1 cellular context compared by ENCODE assay signal in the genomic region with DNA sequence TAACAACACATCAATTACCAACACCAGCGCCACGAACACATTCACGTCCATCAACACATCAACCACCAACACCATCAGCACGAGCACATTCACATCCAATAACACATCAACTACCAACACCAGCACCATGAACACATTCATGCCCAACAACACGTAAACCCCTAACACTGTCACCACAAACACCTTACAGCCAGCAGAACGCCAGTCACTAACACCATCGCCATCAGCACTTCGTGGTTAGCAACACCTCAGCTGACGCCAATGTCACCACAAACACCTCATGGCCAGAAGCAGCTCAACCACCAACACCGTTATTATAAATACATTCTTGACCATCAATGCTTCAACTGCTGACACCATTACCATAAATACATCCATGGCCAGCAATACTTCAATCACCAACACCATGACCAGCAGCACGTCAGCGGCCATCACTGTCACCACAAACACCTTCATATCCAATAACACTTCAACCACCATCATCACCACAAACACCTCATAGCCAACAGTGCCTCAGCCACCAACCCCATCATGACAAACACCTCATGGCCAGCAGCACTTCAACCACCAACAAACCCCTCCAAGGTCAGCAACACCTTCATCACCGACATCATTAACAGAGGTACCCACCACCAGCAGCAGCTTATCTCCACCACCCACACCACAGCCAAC.
TF ChIP-seq lines count a peak whose summit lies in the region.

No MANE protein-coding gene starts in this region.

TF ChIP-seq in H1, 55 proteins besides CTCF, POLR2A, EP300 and RAD21:
- no peak for TF ChIP-seq EZH2 (IDR thresholded peaks at IDR 0.05; ENCODE audit: low read depth, low read length, severe bottlenecking)
- TF ChIP-seq POU5F1 (IDR thresholded peaks at IDR 0.05; ENCODE audit: low read depth, low read length) = no peak
- no peak for TF ChIP-seq CBX5 (IDR thresholded peaks at IDR 0.05; ENCODE audit: low read depth, low read length)
- no peak for TF ChIP-seq RFX5 (IDR thresholded peaks at IDR 0.05; ENCODE audit: borderline replicate concordance, low read depth, low read length)
- no peak for TF ChIP-seq CEBPB (IDR thresholded peaks at IDR 0.05; ENCODE audit: low read depth, low read length)
- TF ChIP-seq TAF1 (IDR thresholded peaks at IDR 0.05; ENCODE audit: low read depth, low read length) = no peak
- no peak for TF ChIP-seq CTBP2 (IDR thresholded peaks at IDR 0.05; ENCODE audit: borderline replicate concordance, insufficient read depth, insufficient read length, low read length)
- TF ChIP-seq YY1 (IDR thresholded peaks at IDR 0.05; ENCODE audit: low read depth, low read length) = no peak
- TF ChIP-seq, protein P1, sequence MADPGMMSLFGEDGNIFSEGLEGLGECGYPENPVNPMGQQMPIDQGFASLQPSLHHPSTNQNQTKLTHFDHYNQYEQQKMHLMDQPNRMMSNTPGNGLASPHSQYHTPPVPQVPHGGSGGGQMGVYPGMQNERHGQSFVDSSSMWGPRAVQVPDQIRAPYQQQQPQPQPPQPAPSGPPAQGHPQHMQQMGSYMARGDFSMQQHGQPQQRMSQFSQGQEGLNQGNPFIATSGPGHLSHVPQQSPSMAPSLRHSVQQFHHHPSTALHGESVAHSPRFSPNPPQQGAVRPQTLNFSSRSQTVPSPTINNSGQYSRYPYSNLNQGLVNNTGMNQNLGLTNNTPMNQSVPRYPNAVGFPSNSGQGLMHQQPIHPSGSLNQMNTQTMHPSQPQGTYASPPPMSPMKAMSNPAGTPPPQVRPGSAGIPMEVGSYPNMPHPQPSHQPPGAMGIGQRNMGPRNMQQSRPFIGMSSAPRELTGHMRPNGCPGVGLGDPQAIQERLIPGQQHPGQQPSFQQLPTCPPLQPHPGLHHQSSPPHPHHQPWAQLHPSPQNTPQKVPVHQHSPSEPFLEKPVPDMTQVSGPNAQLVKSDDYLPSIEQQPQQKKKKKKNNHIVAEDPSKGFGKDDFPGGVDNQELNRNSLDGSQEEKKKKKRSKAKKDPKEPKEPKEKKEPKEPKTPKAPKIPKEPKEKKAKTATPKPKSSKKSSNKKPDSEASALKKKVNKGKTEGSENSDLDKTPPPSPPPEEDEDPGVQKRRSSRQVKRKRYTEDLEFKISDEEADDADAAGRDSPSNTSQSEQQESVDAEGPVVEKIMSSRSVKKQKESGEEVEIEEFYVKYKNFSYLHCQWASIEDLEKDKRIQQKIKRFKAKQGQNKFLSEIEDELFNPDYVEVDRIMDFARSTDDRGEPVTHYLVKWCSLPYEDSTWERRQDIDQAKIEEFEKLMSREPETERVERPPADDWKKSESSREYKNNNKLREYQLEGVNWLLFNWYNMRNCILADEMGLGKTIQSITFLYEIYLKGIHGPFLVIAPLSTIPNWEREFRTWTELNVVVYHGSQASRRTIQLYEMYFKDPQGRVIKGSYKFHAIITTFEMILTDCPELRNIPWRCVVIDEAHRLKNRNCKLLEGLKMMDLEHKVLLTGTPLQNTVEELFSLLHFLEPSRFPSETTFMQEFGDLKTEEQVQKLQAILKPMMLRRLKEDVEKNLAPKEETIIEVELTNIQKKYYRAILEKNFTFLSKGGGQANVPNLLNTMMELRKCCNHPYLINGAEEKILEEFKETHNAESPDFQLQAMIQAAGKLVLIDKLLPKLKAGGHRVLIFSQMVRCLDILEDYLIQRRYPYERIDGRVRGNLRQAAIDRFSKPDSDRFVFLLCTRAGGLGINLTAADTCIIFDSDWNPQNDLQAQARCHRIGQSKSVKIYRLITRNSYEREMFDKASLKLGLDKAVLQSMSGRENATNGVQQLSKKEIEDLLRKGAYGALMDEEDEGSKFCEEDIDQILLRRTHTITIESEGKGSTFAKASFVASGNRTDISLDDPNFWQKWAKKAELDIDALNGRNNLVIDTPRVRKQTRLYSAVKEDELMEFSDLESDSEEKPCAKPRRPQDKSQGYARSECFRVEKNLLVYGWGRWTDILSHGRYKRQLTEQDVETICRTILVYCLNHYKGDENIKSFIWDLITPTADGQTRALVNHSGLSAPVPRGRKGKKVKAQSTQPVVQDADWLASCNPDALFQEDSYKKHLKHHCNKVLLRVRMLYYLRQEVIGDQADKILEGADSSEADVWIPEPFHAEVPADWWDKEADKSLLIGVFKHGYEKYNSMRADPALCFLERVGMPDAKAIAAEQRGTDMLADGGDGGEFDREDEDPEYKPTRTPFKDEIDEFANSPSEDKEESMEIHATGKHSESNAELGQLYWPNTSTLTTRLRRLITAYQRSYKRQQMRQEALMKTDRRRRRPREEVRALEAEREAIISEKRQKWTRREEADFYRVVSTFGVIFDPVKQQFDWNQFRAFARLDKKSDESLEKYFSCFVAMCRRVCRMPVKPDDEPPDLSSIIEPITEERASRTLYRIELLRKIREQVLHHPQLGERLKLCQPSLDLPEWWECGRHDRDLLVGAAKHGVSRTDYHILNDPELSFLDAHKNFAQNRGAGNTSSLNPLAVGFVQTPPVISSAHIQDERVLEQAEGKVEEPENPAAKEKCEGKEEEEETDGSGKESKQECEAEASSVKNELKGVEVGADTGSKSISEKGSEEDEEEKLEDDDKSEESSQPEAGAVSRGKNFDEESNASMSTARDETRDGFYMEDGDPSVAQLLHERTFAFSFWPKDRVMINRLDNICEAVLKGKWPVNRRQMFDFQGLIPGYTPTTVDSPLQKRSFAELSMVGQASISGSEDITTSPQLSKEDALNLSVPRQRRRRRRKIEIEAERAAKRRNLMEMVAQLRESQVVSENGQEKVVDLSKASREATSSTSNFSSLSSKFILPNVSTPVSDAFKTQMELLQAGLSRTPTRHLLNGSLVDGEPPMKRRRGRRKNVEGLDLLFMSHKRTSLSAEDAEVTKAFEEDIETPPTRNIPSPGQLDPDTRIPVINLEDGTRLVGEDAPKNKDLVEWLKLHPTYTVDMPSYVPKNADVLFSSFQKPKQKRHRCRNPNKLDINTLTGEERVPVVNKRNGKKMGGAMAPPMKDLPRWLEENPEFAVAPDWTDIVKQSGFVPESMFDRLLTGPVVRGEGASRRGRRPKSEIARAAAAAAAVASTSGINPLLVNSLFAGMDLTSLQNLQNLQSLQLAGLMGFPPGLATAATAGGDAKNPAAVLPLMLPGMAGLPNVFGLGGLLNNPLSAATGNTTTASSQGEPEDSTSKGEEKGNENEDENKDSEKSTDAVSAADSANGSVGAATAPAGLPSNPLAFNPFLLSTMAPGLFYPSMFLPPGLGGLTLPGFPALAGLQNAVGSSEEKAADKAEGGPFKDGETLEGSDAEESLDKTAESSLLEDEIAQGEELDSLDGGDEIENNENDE (IDR thresholded peaks at IDR 0.05; ENCODE audit: insufficient replicate concordance, low read length) = no peak
- TF ChIP-seq GTF2F1 (IDR thresholded peaks at IDR 0.05; ENCODE audit: borderline replicate concordance, low read depth, low read length) = no peak
- no peak for TF ChIP-seq TAF7 (optimal IDR thresholded peaks at IDR 0.05; ENCODE audit: borderline replicate concordance, low read depth, low read length)
- TF ChIP-seq SIN3A (conservative IDR thresholded peaks at IDR 0.05 in 1 of 2, IDR thresholded peaks at IDR 0.05 in 1 of 2; ENCODE audit: low read depth in 1 of 2, low read length in 2 of 2) = no peak
- no peak for TF ChIP-seq RXRA (IDR thresholded peaks at IDR 0.05; ENCODE audit: insufficient read depth, low read depth, low read length)
- no peak for TF ChIP-seq RNF2 (IDR thresholded peaks at IDR 0.05; ENCODE audit: borderline replicate concordance, low read depth, low read length, missing control alignments, poor library complexity, severe bottlenecking)
- TF ChIP-seq MAX (IDR thresholded peaks at IDR 0.05) = no peak
- TF ChIP-seq, protein P2, sequence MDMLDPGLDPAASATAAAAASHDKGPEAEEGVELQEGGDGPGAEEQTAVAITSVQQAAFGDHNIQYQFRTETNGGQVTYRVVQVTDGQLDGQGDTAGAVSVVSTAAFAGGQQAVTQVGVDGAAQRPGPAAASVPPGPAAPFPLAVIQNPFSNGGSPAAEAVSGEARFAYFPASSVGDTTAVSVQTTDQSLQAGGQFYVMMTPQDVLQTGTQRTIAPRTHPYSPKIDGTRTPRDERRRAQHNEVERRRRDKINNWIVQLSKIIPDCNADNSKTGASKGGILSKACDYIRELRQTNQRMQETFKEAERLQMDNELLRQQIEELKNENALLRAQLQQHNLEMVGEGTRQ (IDR thresholded peaks at IDR 0.05; ENCODE audit: low read length) = no peak
- no peak for TF ChIP-seq MAFK (IDR thresholded peaks at IDR 0.05; ENCODE audit: low read depth, low read length)
- TF ChIP-seq SP2 (IDR thresholded peaks at IDR 0.05; ENCODE audit: low read length) = no peak
- no peak for TF ChIP-seq SAP30 (IDR thresholded peaks at IDR 0.05; ENCODE audit: insufficient read depth, insufficient replicate concordance, low read length)
